16 cellular contexts compared by ENCODE assay signal in the genomic region with DNA sequence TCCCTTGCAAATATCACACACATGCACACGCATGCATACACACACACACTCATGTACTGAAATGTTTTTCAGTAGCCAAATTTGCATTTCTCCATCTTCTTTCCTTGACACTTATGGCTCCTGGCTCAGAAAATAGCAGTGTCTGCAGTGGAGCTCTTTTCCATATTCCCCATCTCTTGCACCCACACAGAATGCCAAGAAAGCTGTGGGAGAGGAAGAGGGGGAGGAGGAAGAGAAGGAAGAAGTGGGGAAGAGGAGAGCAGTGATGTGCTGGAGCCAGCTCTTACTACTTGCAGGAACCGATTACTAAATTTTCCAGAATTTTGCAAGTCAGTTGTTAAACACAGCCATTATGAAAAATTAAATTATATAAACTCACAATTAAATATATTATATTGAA. TPM values are rescaled to one million over a fixed set of nuclear protein-coding genes. Genes with fewer than 3 reads are reported as not detected.
DNase-seq lines count a peak whose midpoint lies in the region; ATAC-seq and TF ChIP-seq lines count a peak whose summit lies in the region.
"Had no signal": no experiment of that assay in that cellular context is flagged by ENCODE, and none has a peak within 500 bp of the region (broad histone marks: within the 10 kb centered on the region; RNA-seq: fewer than 3 reads in every experiment).

No MANE protein-coding gene starts in this region.

- H4K8ac ChIP-seq in IMR-90 (ENCODE audit: low read depth in 2 of 2, low read length in 2 of 2), result no peak overlapping the region

- no peak overlapping the region for H2AK9ac ChIP-seq in IMR-90 (replicated peaks; ENCODE audit: low read depth, low read length, poor library complexity)

- no peak overlapping the region for H4K5ac ChIP-seq in IMR-90 (ENCODE audit: low read depth, low read length)

- BruUV-seq in IMR-90 (replicated peaks; lab: Mats Ljungman, UMichigan), result no TSS peak

- no peaks in the 10 kb centered on the region for H3K36me3 Mint-ChIP-seq in nephron (ENCODE audit: low read depth)
- H3K36me3 Mint-ChIP-seq: CD14-positive monocyte; CD4-positive, alpha-beta memory T cell; CD4-positive, CD25-positive, alpha-beta regulatory T cell; CD8-positive, alpha-beta memory T cell had no signal

- TF ChIP-seq CTCF in IMR-90 (conservative IDR thresholded peaks at IDR 0.05; ENCODE audit: low read depth, low read length) (no peak), nephron (IDR thresholded peaks at IDR 0.05; ENCODE audit: unreplicated experiment in 3 of 3) (no peak)

- no peak for TF ChIP-seq RAD21 in IMR-90 (IDR thresholded peaks at IDR 0.05; ENCODE audit: low read length)

- peak overlapping the region; percentile 31; the same call in 1 of the 2 replicates for H2AK5ac ChIP-seq in IMR-90 (ENCODE audit: low read depth, low read length)

- H2AFZ ChIP-seq in IMR-90 (replicated peaks; ENCODE audit: low read length, poor library complexity), result no peak overlapping the region

- H3K18ac ChIP-seq in IMR-90 (ENCODE audit: low read depth, low read length), result no peak overlapping the region

- H2BK5ac ChIP-seq in IMR-90 (ENCODE audit: low read depth, low read length, poor library complexity, severe bottlenecking), result no peak overlapping the region

- peaks cover 26% of the 10 kb centered on the region for H3K4me1 ChIP-seq in IMR-90 (ENCODE audit: control insufficient read depth, insufficient read depth, low read length)
- H3K4me1 ChIP-seq: BE2C, BLaER1 had no signal

- intact Hi-C loops in IMR-90 (cut with micrococcal nuclease), result loop anchor here (1.0 to 2.0 kb wide), 4 partner anchors 55 to 198 kb away; no protein-coding TSS in a partner anchor

- no peaks in the 10 kb centered on the region for H3K27me3 ChIP-seq in IMR-90 (ENCODE audit: control insufficient read depth, insufficient read depth, low read length)
- H3K27me3 ChIP-seq: BE2C, BLaER1 had no signal

- no peak overlapping the region for H3K4me2 ChIP-seq in IMR-90 (ENCODE audit: low read depth, low read length)
- H3K4me2 ChIP-seq: BLaER1 had no signal

- H3K36me3 ChIP-seq in IMR-90 (ENCODE audit: control insufficient read depth, insufficient read depth, low read length), result no peaks in the 10 kb centered on the region
- H3K36me3 ChIP-seq: BE2C, BLaER1 had no signal

- DNase-seq in IMR-90 (no peak), NCI-H1930 (lab: John Stamatoyannopoulos, UW) (no peak)
- DNase-seq: ACHN; BE2C; CD8-positive, alpha-beta memory T cell; DMS79 treated with DMSO at 0.1 percent for 48 hours; GF-D8 had no signal

- H3K4me1 Mint-ChIP-seq in nephron, result peaks cover 55% of the 10 kb centered on the region

- no peak overlapping the region for H2BK20ac ChIP-seq in IMR-90 (ENCODE audit: low read depth, low read length)

- H2BK120ac ChIP-seq in IMR-90 (ENCODE audit: low read depth, low read length), result no peak overlapping the region

- no peak for TF ChIP-seq POLR2A in IMR-90 (IDR thresholded peaks at IDR 0.05; ENCODE audit: low read depth, low read length)

- peaks cover 27% of the 10 kb centered on the region for H3K9me1 ChIP-seq in IMR-90 (ENCODE audit: insufficient read depth, low read length)

- ATAC-seq in IMR-90 (ENCODE audit: low read depth) (no peak), GM18861 (IDR thresholded peaks at IDR 0.05; ENCODE audit: unreplicated experiment) (no peak), HG03196 (IDR thresholded peaks at IDR 0.05; ENCODE audit: unreplicated experiment) (no peak)

- peak overlapping the region in 2 of 3 experiments; percentile 2 to 9 for H3K27ac Mint-ChIP-seq in nephron
- H3K27ac Mint-ChIP-seq: CD4-positive, alpha-beta memory T cell; CD8-positive, alpha-beta memory T cell had no signal

- no peak overlapping the region for H3K23ac ChIP-seq in IMR-90 (ENCODE audit: low read depth, low read length)

- no peak overlapping the region for H3K4ac ChIP-seq in IMR-90 (ENCODE audit: low read depth, low read length)

- dilution Hi-C loops in IMR-90 (cut with HindIII; ENCODE audit: low sequenced_read_pairs, unreplicated experiment), result no loop called here

- in situ Hi-C loops in IMR-90 (cut with MboI; ENCODE audit: low sequenced_read_pairs), result no loop called here

- H3K9me3 Mint-ChIP-seq in nephron, result no peaks in the 10 kb centered on the region
- H3K9me3 Mint-ChIP-seq: CD14-positive monocyte; CD4-positive, alpha-beta memory T cell; CD4-positive, CD25-positive, alpha-beta regulatory T cell had no signal

- H3K14ac ChIP-seq in IMR-90 (replicated peaks; ENCODE audit: low read depth, low read length), result no peak overlapping the region

- H3K56ac ChIP-seq in IMR-90 (ENCODE audit: extremely low read depth, insufficient read depth, low read length), result no peak overlapping the region

- H3K79me1 ChIP-seq in IMR-90 (ENCODE audit: low read depth in 1 of 2, low read length in 2 of 2), result peaks cover 0 to 39% of the 10 kb centered on the region in 2 experiments; a peak in 3 of 4 replicates

- no peak overlapping the region for H2BK15ac ChIP-seq in IMR-90 (ENCODE audit: low read depth, low read length)

- 100% methylated on average over 1 of the region's 2 CpGs; no CpG with 5 or more reads in 1 of the 2 experiments for WGBS in IMR-90 (ENCODE audit: extremely low coverage in 2 of 2, insufficient read length in 1 of 2), 2 experiments

- CTCF ChIA-PET in IMR-90 (lab: Yijun Ruan, JAX), result interaction anchor here (0.7 to 2.1 kb wide), 4 partner anchors 101 to 199 kb away, joined by 3 to 12 read pairs (median 3); a partner anchor contains a TSS

- no peak overlapping the region for H3K4me3 ChIP-seq in IMR-90 (ENCODE audit: insufficient read depth, low read depth, low read length)
- H3K4me3 ChIP-seq: BLaER1 had no signal

- POLR2A ChIA-PET in IMR-90 (lab: Charles Lee; ENCODE audit: unreplicated experiment), result no interaction called here

- no peak overlapping the region for H3K9ac ChIP-seq in IMR-90 (ENCODE audit: low read depth, low read length)
- H3K9ac ChIP-seq: BLaER1 had no signal

- no peak overlapping the region for H4K91ac ChIP-seq in IMR-90 (ENCODE audit: insufficient read depth, low read depth, low read length)

- H3K9me3 ChIP-seq in IMR-90 (ENCODE audit: control insufficient read depth, insufficient read depth, low read length), result no peaks in the 10 kb centered on the region
- H3K9me3 ChIP-seq: BE2C, BLaER1 had no signal

- no peak overlapping the region for H3K27ac ChIP-seq in IMR-90 (ENCODE audit: insufficient read depth, low read length)
- H3K27ac ChIP-seq: BLaER1 had no signal

- H3K27me3 Mint-ChIP-seq in nephron (ENCODE audit: low read depth), result peaks cover 12% of the 10 kb centered on the region
- H3K27me3 Mint-ChIP-seq: CD4-positive, alpha-beta memory T cell had no signal

- no peak overlapping the region for H3K4me3 Mint-ChIP-seq in nephron
- H3K4me3 Mint-ChIP-seq: CD4-positive, alpha-beta memory T cell; CD4-positive, CD25-positive, alpha-beta regulatory T cell; CD8-positive, alpha-beta memory T cell had no signal

- no peaks in the 10 kb centered on the region for H4K20me1 ChIP-seq in IMR-90 (ENCODE audit: insufficient read depth, low read length)
- H4K20me1 ChIP-seq: BLaER1 had no signal

TF ChIP-seq in IMR-90, 13 proteins besides CTCF, POLR2A, EP300 and RAD21:
- no peak for TF ChIP-seq RFX5 (IDR thresholded peaks at IDR 0.05; ENCODE audit: low read depth, low read length)
- TF ChIP-seq, protein P1, sequence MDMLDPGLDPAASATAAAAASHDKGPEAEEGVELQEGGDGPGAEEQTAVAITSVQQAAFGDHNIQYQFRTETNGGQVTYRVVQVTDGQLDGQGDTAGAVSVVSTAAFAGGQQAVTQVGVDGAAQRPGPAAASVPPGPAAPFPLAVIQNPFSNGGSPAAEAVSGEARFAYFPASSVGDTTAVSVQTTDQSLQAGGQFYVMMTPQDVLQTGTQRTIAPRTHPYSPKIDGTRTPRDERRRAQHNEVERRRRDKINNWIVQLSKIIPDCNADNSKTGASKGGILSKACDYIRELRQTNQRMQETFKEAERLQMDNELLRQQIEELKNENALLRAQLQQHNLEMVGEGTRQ (IDR thresholded peaks at IDR 0.05; ENCODE audit: low read depth, low read length), result no peak
- TF ChIP-seq RCOR1 (IDR thresholded peaks at IDR 0.05; ENCODE audit: insufficient replicate concordance, low read length), result no peak
- TF ChIP-seq MAFK (IDR thresholded peaks at IDR 0.05; ENCODE audit: low read depth, low read length), result no peak
- no peak for TF ChIP-seq MXI1 (IDR thresholded peaks at IDR 0.05; ENCODE audit: borderline replicate concordance, low read depth, low read length)
- no peak for TF ChIP-seq BHLHE40 (IDR thresholded peaks at IDR 0.05; ENCODE audit: low read depth, low read length)
- no peak for TF ChIP-seq NFE2L2 (IDR thresholded peaks at IDR 0.05; ENCODE audit: low read depth, low read length)
- no peak for TF ChIP-seq SMC3 (IDR thresholded peaks at IDR 0.05; ENCODE audit: low read depth, low read length)
- TF ChIP-seq MAZ (IDR thresholded peaks at IDR 0.05; ENCODE audit: borderline replicate concordance, low read depth, low read length), result no peak
- TF ChIP-seq CEBPB (IDR thresholded peaks at IDR 0.05; ENCODE audit: low read depth, low read length), result no peak
- no peak for TF ChIP-seq FOS (IDR thresholded peaks at IDR 0.05; ENCODE audit: low read depth, low read length)
- no peak for TF ChIP-seq CHD1 (IDR thresholded peaks at IDR 0.05; ENCODE audit: low read depth, low read length)
- TF ChIP-seq, protein P2, sequence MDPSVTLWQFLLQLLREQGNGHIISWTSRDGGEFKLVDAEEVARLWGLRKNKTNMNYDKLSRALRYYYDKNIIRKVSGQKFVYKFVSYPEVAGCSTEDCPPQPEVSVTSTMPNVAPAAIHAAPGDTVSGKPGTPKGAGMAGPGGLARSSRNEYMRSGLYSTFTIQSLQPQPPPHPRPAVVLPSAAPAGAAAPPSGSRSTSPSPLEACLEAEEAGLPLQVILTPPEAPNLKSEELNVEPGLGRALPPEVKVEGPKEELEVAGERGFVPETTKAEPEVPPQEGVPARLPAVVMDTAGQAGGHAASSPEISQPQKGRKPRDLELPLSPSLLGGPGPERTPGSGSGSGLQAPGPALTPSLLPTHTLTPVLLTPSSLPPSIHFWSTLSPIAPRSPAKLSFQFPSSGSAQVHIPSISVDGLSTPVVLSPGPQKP (IDR thresholded peaks at IDR 0.05; ENCODE audit: borderline replicate concordance, low read depth, low read length), result no peak

RNA-seq across cellular contexts. Expression of a gene that starts 9.9 kb away (rescaled TPM):
- not detected in 2 replicates for total RNA-seq in IMR-90 (2012; rRNA removed)
- polyA plus RNA-seq in IMR-90 (2012; rRNA removed), result not detected in 2 replicates
- polyA plus RNA-seq in IMR-90 (2012; cell fraction: cytosol; rRNA removed), result not detected in 2 replicates
- not detected in 2 replicates for polyA plus RNA-seq in IMR-90 (2012; cell fraction: nucleus; rRNA removed; ENCODE audit: low replicate concordance)
- total RNA-seq: A673; CD4-positive, alpha-beta memory T cell; CD4-positive, CD25-positive, alpha-beta regulatory T cell; CD8-positive, alpha-beta memory T cell had no signal
- polyA plus RNA-seq: AG04450; CD14-positive monocyte; CD4-positive, alpha-beta memory T cell; CD4-positive, CD25-positive, alpha-beta regulatory T cell; CD8-positive, alpha-beta memory T cell had no signal

RNA-seq across cellular contexts. Expression of a gene that starts 28.2 kb away (rescaled TPM):
- under 0.01 TPM in 1 of 2 replicates, not detected in the other for total RNA-seq in IMR-90 (2012; rRNA removed)
- polyA plus RNA-seq in IMR-90 (2012; rRNA removed), result 0.47 and 0.56 TPM in 2 replicates
- polyA plus RNA-seq in IMR-90 (2012; cell fraction: cytosol; rRNA removed), result 0.25 and 0.69 TPM in 2 replicates
- 0.14 and 0.26 TPM in 2 replicates for polyA plus RNA-seq in IMR-90 (2012; cell fraction: nucleus; rRNA removed; ENCODE audit: low replicate concordance)
- total RNA-seq: A673; CD4-positive, alpha-beta memory T cell; CD4-positive, CD25-positive, alpha-beta regulatory T cell; CD8-positive, alpha-beta memory T cell had no signal
- polyA plus RNA-seq: CD14-positive monocyte; CD4-positive, alpha-beta memory T cell; CD4-positive, CD25-positive, alpha-beta regulatory T cell; CD8-positive, alpha-beta memory T cell had no signal
